ENCODE assay signal across 11 cellular contexts in the genomic region with DNA sequence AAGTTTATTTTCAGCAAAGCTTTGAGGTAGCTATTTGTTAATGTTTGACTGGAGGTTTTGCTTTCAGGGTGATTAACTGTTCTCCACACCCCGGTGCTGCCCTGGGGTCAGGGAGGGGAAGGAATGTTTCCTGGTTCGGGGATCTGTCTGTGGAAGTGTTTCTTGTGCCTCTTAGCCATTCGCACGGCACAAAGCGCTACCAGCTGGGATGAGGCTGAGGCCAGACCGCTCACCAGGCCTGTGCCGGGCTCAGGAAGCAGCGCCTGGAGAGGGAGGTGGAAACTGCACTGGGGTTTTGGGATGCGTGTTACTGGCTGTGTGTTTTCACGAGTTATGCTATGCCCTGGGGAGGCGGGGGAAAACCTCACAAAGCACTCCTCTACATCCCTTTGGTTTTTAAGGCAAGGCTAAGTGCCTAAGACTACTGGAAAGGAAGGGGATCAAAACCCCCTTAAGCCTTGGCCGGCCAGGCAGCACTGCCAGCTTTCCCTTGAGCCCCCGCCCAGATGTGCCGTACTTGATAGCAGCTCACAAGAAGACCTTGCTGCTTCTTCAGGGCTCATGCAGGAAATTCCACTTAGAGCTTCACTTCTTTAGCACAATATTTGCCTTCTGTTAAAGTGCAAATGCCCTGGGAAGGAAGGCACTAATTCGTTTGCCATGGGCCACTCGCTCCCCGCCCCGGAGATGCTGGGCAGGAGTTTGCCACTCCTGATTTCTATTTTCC.
DNase-seq lines count a peak whose midpoint lies in the region; ATAC-seq and FAIRE-seq lines count a peak whose summit lies in the region.
"Had no signal": no experiment of that assay in that cellular context is flagged by ENCODE, and none has a peak within 500 bp of the region (broad histone marks: within the 10 kb centered on the region; RNA-seq: fewer than 3 reads in every experiment).

No MANE protein-coding gene starts in this region.

- FAIRE-seq in GM19239 (lab: Jason Lieb, UNC), result peak; percentile 94

- intact Hi-C loops in sciatic nerve (cut with DNase I), result no loop called here
- intact Hi-C loops in activated CD4-positive, alpha-beta T cell treated with anti-CD3 and anti-CD28 coated beads, Interleukin-2, amount 10 ng/mL, durations not matched to agents 24 days and 14 days (cut with micrococcal nuclease), result no loop called here

- peak; percentile 73 for ATAC-seq in sciatic nerve
- no peak for ATAC-seq in activated naive CD4-positive, alpha-beta T cell treated with anti-CD3 and anti-CD28 coated beads, Interleukin-2, amount 50 U/mL, for 72 hours

- H3K27ac Mint-ChIP-seq in activated CD4-positive, alpha-beta T cell treated with anti-CD3 and anti-CD28 coated beads, Interleukin-2, amount 10 ng/mL, durations not matched to agents 24 days and 14 days, result no peak overlapping the region
- H3K27ac Mint-ChIP-seq in activated naive CD4-positive, alpha-beta T cell treated with anti-CD3 and anti-CD28 coated beads, Interleukin-2, amount 50 U/mL, for 72 hours, result no peak overlapping the region

- H3K9me3 Mint-ChIP-seq in activated CD4-positive, alpha-beta T cell treated with anti-CD3 and anti-CD28 coated beads, Interleukin-2, amount 10 ng/mL, durations not matched to agents 24 days and 14 days, result no peaks in the 10 kb centered on the region
- no peaks in the 10 kb centered on the region for H3K9me3 Mint-ChIP-seq in activated naive CD4-positive, alpha-beta T cell treated with anti-CD3 and anti-CD28 coated beads, Interleukin-2, amount 50 U/mL, for 72 hours

- no peak overlapping the region for H3K4me3 Mint-ChIP-seq in activated CD4-positive, alpha-beta T cell treated with anti-CD3 and anti-CD28 coated beads, Interleukin-2, amount 10 ng/mL, durations not matched to agents 24 days and 14 days

- H3K27me3 Mint-ChIP-seq in activated CD4-positive, alpha-beta T cell treated with anti-CD3 and anti-CD28 coated beads, Interleukin-2, amount 10 ng/mL, durations not matched to agents 24 days and 14 days, result peaks cover 22% of the 10 kb centered on the region

- no peaks in the 10 kb centered on the region for H3K36me3 Mint-ChIP-seq in activated CD4-positive, alpha-beta T cell treated with anti-CD3 and anti-CD28 coated beads, Interleukin-2, amount 10 ng/mL, durations not matched to agents 24 days and 14 days (ENCODE audit: low read depth)
- H3K36me3 Mint-ChIP-seq in activated naive CD4-positive, alpha-beta T cell treated with anti-CD3 and anti-CD28 coated beads, Interleukin-2, amount 50 U/mL, for 72 hours, result no peaks in the 10 kb centered on the region

- DNase-seq in GM19239 (ENCODE audit: insufficient read length, low spot score) (no peak), RPMI7951 (ENCODE audit: low read depth) (peak; percentile 82), islet precursor cell (peak; percentile 80), sciatic nerve (ENCODE audit: low spot score) (no peak), SIG-M5 (lab: John Stamatoyannopoulos, UW) (no peak), HUDEP-2 (lab: John Stamatoyannopoulos, UW; ENCODE audit: unreplicated experiment in 76 of 76) (no peak)
- no peak for DNase-seq in activated CD4-positive, alpha-beta T cell treated with anti-CD3 and anti-CD28 coated beads, Interleukin-2, amount 10 ng/mL, durations not matched to agents 24 days and 14 days
- no peak for DNase-seq in activated naive CD4-positive, alpha-beta T cell treated with anti-CD3 and anti-CD28 coated beads, Interleukin-2, amount 50 U/mL, for 72 hours (ENCODE audit: low spot score in 2 of 2)
- DNase-seq: activated CD4-positive, alpha-beta T cell treated with anti-CD3 and anti-CD28 coated beads for 1 hour; DMS 273 treated with DMSO at 0.1 percent for 48 hours; PC-9 had no signal

- peaks cover 2% of the 10 kb centered on the region for H3K4me1 Mint-ChIP-seq in activated CD4-positive, alpha-beta T cell treated with anti-CD3 and anti-CD28 coated beads, Interleukin-2, amount 10 ng/mL, durations not matched to agents 24 days and 14 days

Comparison
In these comparisons a context has a peak if more than half of its experiments do, and no peak if none do; other contexts are left out.
1. DNase-seq: peak in RPMI7951 (single experiment) and islet precursor cell (single experiment); none in GM19239 (single experiment), sciatic nerve (single experiment), activated CD4-positive, alpha-beta T cell treated with anti-CD3 and anti-CD28 coated beads, Interleukin-2, amount 10 ng/mL, durations not matched to agents 24 days and 14 days (single experiment), SIG-M5 (single experiment), activated naive CD4-positive, alpha-beta T cell treated with anti-CD3 and anti-CD28 coated beads, Interleukin-2, amount 50 U/mL, for 72 hours (0 of 2) and HUDEP-2 (0 of 76).